Comparison of ENCODE assay signal across 1 cellular context in the genomic region with DNA sequence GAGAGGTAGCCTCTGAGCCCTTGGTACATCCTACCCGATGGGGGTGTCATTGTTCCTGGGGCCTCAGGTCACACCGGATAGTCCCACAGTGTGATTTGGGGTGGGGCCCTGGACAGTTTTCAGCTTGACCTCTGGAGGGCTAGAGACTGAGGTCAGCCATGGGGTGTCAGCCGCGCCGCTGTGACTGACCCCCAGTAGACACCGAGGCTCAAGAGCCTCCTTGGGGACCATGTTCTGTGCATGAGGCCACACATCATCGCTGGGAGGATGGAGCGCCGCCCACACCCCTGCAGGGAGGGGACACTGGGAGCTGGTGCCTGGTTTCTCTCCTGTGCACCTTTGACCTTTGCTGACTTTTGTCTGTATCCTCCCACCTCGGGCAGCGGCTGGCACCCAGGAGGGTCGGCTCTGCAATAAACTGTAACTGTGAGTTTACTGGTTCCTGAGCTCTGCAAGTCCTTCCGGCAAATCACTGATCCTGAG.
TF ChIP-seq lines count a peak whose summit lies in the region.

No MANE protein-coding gene starts in this region.

TF ChIP-seq in H1, 55 proteins besides CTCF, POLR2A, EP300 and RAD21:
- no peak for TF ChIP-seq SAP30 (IDR thresholded peaks at IDR 0.05; ENCODE audit: insufficient read depth, insufficient replicate concordance, low read length)
